Comparison of ENCODE assay signal across 8 cellular contexts in the genomic region with DNA sequence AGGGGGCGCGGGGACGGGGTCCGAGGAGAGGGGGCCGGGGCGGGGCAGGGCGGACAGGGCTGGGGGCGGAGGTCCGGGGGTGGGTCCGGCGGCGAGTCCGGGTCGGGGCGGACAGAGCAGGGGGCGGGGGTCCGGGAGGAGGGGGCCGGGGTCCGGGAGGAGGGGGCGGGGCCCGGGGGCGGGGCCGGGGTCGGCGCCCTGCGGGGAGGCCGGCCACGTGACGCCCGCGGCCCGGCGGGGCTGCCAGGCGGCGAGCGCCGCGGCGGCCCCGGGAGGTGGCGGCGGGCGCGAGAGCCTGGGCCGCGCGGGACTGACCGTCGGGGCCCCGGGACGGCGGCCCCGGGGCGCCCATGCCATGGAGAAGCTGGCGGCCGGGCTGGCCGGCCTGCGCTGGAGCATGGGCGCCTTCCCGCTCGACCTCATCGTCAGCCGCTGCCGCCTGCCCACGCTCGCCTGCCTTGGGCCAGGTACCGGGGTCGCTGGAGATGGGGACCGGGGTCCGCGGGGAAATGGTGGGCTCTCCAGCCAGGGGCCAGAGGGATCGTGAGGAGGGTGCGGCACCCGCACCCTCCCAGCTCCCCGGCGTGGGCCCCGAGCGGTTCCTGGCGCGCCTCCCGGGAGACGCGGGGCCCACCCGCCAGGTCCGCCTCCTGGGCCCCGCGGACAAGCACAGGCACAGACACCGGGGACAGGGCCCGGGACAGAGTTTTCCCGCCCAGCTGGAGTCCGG. TPM values are rescaled to one million over a fixed set of nuclear protein-coding genes. Genes with fewer than 3 reads are reported as not detected.
DNase-seq lines count a peak whose midpoint lies in the region; ATAC-seq and TF ChIP-seq lines count a peak whose summit lies in the region.

A gene (plus strand): TSS at position 223 of the 730 bp plus-strand sequence. CDS start 133 bp downstream, at position 356.

- no peaks in the 10 kb centered on the region for H3K9me3 Mint-ChIP-seq in MCF 10A (ENCODE audit: unreplicated experiment)

- DNase-seq in AG04450 (ENCODE audit: low read depth, low spot score) = no peak
- DNase-seq in HAP-1 (ENCODE audit: low spot score in 2 of 2) = peak; percentile 28 to 67
- no peak for DNase-seq in MCF 10A (ENCODE audit: unreplicated experiment)
- DNase-seq in lower lobe of right lung = no peak
- no peak for DNase-seq in NCI-H2107 treated with DMSO at 0.1 percent for 48 hours (lab: John Stamatoyannopoulos, UW; ENCODE audit: unreplicated experiment)
- no peak for DNase-seq in foreskin melanocyte
- no peak for DNase-seq in glomerular visceral epithelial cell (ENCODE audit: extremely low spot score)
- no peak for DNase-seq in NCI-H446 treated with DMSO at 0.1 percent for 48 hours (lab: John Stamatoyannopoulos, UW)

- no TSS peak for BruUV-seq in MCF 10A (replicated peaks; lab: Mats Ljungman, UMichigan)

- H3K36me3 Mint-ChIP-seq in MCF 10A (ENCODE audit: insufficient read depth, unreplicated experiment) = peaks cover 5% of the 10 kb centered on the region

- CTCF ChIA-PET in AG04450 (lab: Charles Lee) (interaction anchor here (0.6 to 1.0 kb wide), 2 partner anchors 222 to 229 kb away, joined by 3 to 5 read pairs; no protein-coding TSS in a partner anchor), MCF 10A (lab: Yijun Ruan, JAX) (no interaction called here)

- H3K27ac Mint-ChIP-seq in MCF 10A (ENCODE audit: low read depth, unreplicated experiment) = peak within 1 kb of the TSS; percentile 27

- POLR2A ChIA-PET in AG04450 (lab: Yijun Ruan, JAX) (no interaction called here), MCF 10A (lab: Yijun Ruan, JAX) (interaction anchor here (0.6 kb wide), 1 partner anchor 9 kb away, joined by 3 read pairs; no protein-coding TSS in a partner anchor)

- H3K27me3 Mint-ChIP-seq in MCF 10A (ENCODE audit: insufficient read depth, unreplicated experiment) = no peaks in the 10 kb centered on the region

- TF ChIP-seq CTCF in AG04450 (IDR thresholded peaks at IDR 0.05; ENCODE audit: low read depth, low read length) (no peak), MCF 10A (IDR thresholded peaks at IDR 0.05; ENCODE audit: unreplicated experiment) (no peak), lower lobe of right lung (IDR thresholded peaks at IDR 0.05) (no peak)

- intact Hi-C loops in MCF 10A (cut with micrococcal nuclease) = no loop called here
- intact Hi-C loops in lower lobe of right lung (cut with DNase I) = no loop called here

- H3K36me3 ChIP-seq in HAP-1 (replicated peaks) (peaks cover 6% of the 10 kb centered on the region), lower lobe of right lung (no peaks in the 10 kb centered on the region)

- H3K27ac ChIP-seq in AG04450 (ENCODE audit: low read depth, low read length) (no peak within 1 kb of the TSS), lower lobe of right lung (no peak within 1 kb of the TSS)

- H3K4me3 ChIP-seq in AG04450 (ENCODE audit: low read depth, low read length) (peak within 1 kb of the TSS; percentile 27; the same call in 1 of the 2 replicates), HAP-1 (peak within 1 kb of the TSS; percentile 60), lower lobe of right lung (peak within 1 kb of the TSS; percentile 45)

- in situ Hi-C loops in HAP-1 (cut with MboI; ENCODE audit: low sequenced_read_pairs) = no loop called here

- H3K4me3 Mint-ChIP-seq in MCF 10A (ENCODE audit: unreplicated experiment) = peak within 1 kb of the TSS; percentile 58

- no peaks in the 10 kb centered on the region; the same call in 1 of the 2 replicates for H3K4me1 ChIP-seq in HAP-1
- peaks cover 7% of the 10 kb centered on the region for H3K4me1 ChIP-seq in lower lobe of right lung

- H3K9me3 ChIP-seq in AG04450 (ENCODE audit: control insufficient read depth, insufficient read depth, low read length) = peaks cover 9% of the 10 kb centered on the region; the same call in 1 of the 2 replicates
- no peaks in the 10 kb centered on the region for H3K9me3 ChIP-seq in HAP-1
- no peaks in the 10 kb centered on the region for H3K9me3 ChIP-seq in lower lobe of right lung

- peak; percentile 20 to 36 for ATAC-seq in lower lobe of right lung

- peaks cover 6% of the 10 kb centered on the region for H3K4me1 Mint-ChIP-seq in MCF 10A (ENCODE audit: insufficient read depth, unreplicated experiment)

- H3K27me3 ChIP-seq in AG04450 (ENCODE audit: control insufficient read depth, insufficient read depth, low read length) = peaks cover 37% of the 10 kb centered on the region
- H3K27me3 ChIP-seq in HAP-1 (ENCODE audit: low read depth) = no peaks in the 10 kb centered on the region
- peaks cover 44% of the 10 kb centered on the region for H3K27me3 ChIP-seq in lower lobe of right lung (ENCODE audit: low read depth)

RNA-seq across cellular contexts. Expression of the gene that starts here (rescaled TPM):
- polyA plus RNA-seq in AG04450 (2011; rRNA removed) = 2.8 and 3.1 TPM in 2 replicates
- polyA minus RNA-seq in AG04450 (2011; rRNA and poly(A)+ RNA removed) = 2.2 and 3.5 TPM in 2 replicates
- total RNA-seq in MCF 10A (2022) = 0.23 and 1.7 TPM in 2 replicates
- total RNA-seq in lower lobe of right lung = 2.0 TPM

Comparison
In these comparisons a context has a peak if more than half of its experiments do, and no peak if none do; other contexts are left out.
1. DNase-seq: peak in HAP-1 (2 of 2); none in AG04450 (single experiment), MCF 10A (single experiment), lower lobe of right lung (single experiment), NCI-H2107 treated with DMSO at 0.1 percent for 48 hours (single experiment), foreskin melanocyte (single experiment), glomerular visceral epithelial cell (single experiment) and NCI-H446 treated with DMSO at 0.1 percent for 48 hours (single experiment).
2. Peak in every context shown above with its lines, with median percentiles within 50 percentile points of each other: H3K4me3 ChIP-seq.